In genomic region chr10:73881221-73881919, GRCh38 we compare ENCODE assay signal across 21 cellular contexts. TPM values are rescaled to one million over a fixed set of nuclear protein-coding genes. Genes with fewer than 3 reads are reported as not detected.
DNase-seq lines count a peak whose midpoint lies in the region; FAIRE-seq and TF ChIP-seq lines count a peak whose summit lies in the region.
"Had no signal": no experiment of that assay in that cellular context is flagged by ENCODE, and none has a peak within 500 bp of the region (broad histone marks: within the 10 kb centered on the region; RNA-seq: fewer than 3 reads in every experiment).

No MANE protein-coding gene starts in this region.

- H2BK120ac ChIP-seq in H1 (replicated peaks; ENCODE audit: low read depth, low read length) (no peak overlapping the region), neuronal stem cell (ENCODE audit: low read depth, low read length) (no peak overlapping the region)

- H2BK15ac ChIP-seq in H1 (ENCODE audit: low read length) (0 out of 2 replicates have a peak overlapping the region, but pooled peaks have one; percentile 13), neuronal stem cell (ENCODE audit: low read length) (no peak overlapping the region)

- H4K91ac ChIP-seq in H1 (replicated peaks; ENCODE audit: insufficient read length, low read length) (no peak overlapping the region), neuronal stem cell (ENCODE audit: low read depth, low read length, poor library complexity) (no peak overlapping the region)

- H3K4ac ChIP-seq in H1 (replicated peaks; ENCODE audit: insufficient read length, low read depth, low read length): no peak overlapping the region
- no peak overlapping the region for H3K4ac ChIP-seq in neuronal stem cell (ENCODE audit: low read length)

- peaks cover under 1% of the 10 kb centered on the region for H3K27me3 Mint-ChIP-seq in mesothelial cell of epicardium (ENCODE audit: low read depth)

- no peak overlapping the region for H3K27ac ChIP-seq in GM23248
- no peak overlapping the region for H3K27ac ChIP-seq in H1 (ENCODE audit: low read depth, low read length)
- H3K27ac ChIP-seq in neuronal stem cell (replicated peaks; ENCODE audit: low read length): no peak overlapping the region
- H3K27ac ChIP-seq in breast epithelium: no peak overlapping the region

- H2AFZ ChIP-seq in GM23248 (no peak overlapping the region), H1 (ENCODE audit: low read length) (no peak overlapping the region), neuronal stem cell (ENCODE audit: low read length) (no peak overlapping the region)

- H3K9me3 ChIP-seq in GM23248 (ENCODE audit: low read depth): no peaks in the 10 kb centered on the region
- no peaks in the 10 kb centered on the region for H3K9me3 ChIP-seq in H1 (ENCODE audit: insufficient read depth in 2 of 2, low read depth in 1 of 2, low read length in 1 of 2)
- H3K9me3 ChIP-seq in neuronal stem cell (replicated peaks in 1 of 2; ENCODE audit: control insufficient read depth in 2 of 2, insufficient read depth in 1 of 2, low read depth in 1 of 2, low read length in 2 of 2): no peaks in the 10 kb centered on the region
- H3K9me3 ChIP-seq in breast epithelium: no peaks in the 10 kb centered on the region
- H3K9me3 ChIP-seq: BE2C had no signal

- H3K23ac ChIP-seq in H1 (ENCODE audit: insufficient read length) (no peak overlapping the region), neuronal stem cell (ENCODE audit: low read depth, low read length, poor library complexity) (peak overlapping the region; percentile 17)

- no peaks in the 10 kb centered on the region for H3K23me2 ChIP-seq in H1 (ENCODE audit: low read depth, low read length)

- DNase-seq in GM23248 (peak; percentile 54), M059J (ENCODE audit: low read depth) (peak; percentile 49), H1 (ENCODE audit: low read depth in 1 of 2, low spot score in 2 of 2) (no peak), neuronal stem cell (ENCODE audit: low spot score) (no peak), NCI-H187 treated with DMSO at 0.1 percent for 48 hours (lab: John Stamatoyannopoulos, UW) (no peak), breast epithelium (ENCODE audit: low spot score in 2 of 2) (no peak), mesothelial cell of epicardium (ENCODE audit: low spot score in 2 of 2, unreplicated experiment in 2 of 2) (no peak)
- DNase-seq: BE2C; DMS79; H7; Kasumi-1; MM.1S; NCI-H1092 treated with DMSO at 0.1 percent for 48 hours; NCI-H1436 treated with DMSO at 0.1 percent for 48 hours; NCI-H2029; NCI-H2171; NCI-H345; NCI-H524; NCI-H774; NK-92 treated with Interleukin-12 subunit alpha and Interleukin-12 subunit beta, amount 100 ng/mL, for 24 hours had no signal

- H3K4me3 ChIP-seq in GM23248: no peak overlapping the region
- H3K4me3 ChIP-seq in H1 (ENCODE audit: extremely low read depth in 1 of 4, insufficient read depth in 2 of 4, low read depth in 3 of 4, low read length in 4 of 4): no peak overlapping the region
- H3K4me3 ChIP-seq in neuronal stem cell (ENCODE audit: low read length in 2 of 2): no peak overlapping the region
- no peak overlapping the region for H3K4me3 ChIP-seq in breast epithelium
- H3K4me3 ChIP-seq: GM12878 had no signal

- H3K9ac ChIP-seq in GM23248 (no peak overlapping the region), H1 (replicated peaks in 1 of 4; ENCODE audit: extremely low read depth in 1 of 4, low read depth in 3 of 4, low read length in 3 of 4) (no peak overlapping the region), neuronal stem cell (ENCODE audit: low read depth, low read length, poor library complexity) (no peak overlapping the region)

- TF ChIP-seq EP300 in H1 (IDR thresholded peaks at IDR 0.05; ENCODE audit: borderline replicate concordance in 1 of 2, low read depth in 2 of 2, low read length in 2 of 2): no peak

- no peak for TF ChIP-seq CTCF in H1 (IDR thresholded peaks at IDR 0.05; ENCODE audit: control extremely low read depth in 1 of 3, insufficient read depth in 1 of 3, low read depth in 1 of 3, low read length in 3 of 3)
- no peak for TF ChIP-seq CTCF in breast epithelium (IDR thresholded peaks at IDR 0.05)
- TF ChIP-seq CTCF in mesothelial cell of epicardium (IDR thresholded peaks at IDR 0.05; ENCODE audit: unreplicated experiment): no peak

- H3K79me1 ChIP-seq in H1 (ENCODE audit: low read depth, low read length) (no peaks in the 10 kb centered on the region), neuronal stem cell (ENCODE audit: low read depth, low read length) (no peaks in the 10 kb centered on the region)

- no peak overlapping the region for H3K56ac ChIP-seq in H1 (replicated peaks; ENCODE audit: insufficient read length, low read depth, low read length)

- no peak overlapping the region for H3K27ac Mint-ChIP-seq in mesothelial cell of epicardium

- no peak overlapping the region for H2BK20ac ChIP-seq in H1 (ENCODE audit: low read length)

- intact Hi-C loops in breast epithelium (cut with DNase I; ENCODE audit: low total_unique reads): loop anchor here (10.0 kb wide), 1 partner anchor 63 kb away; no protein-coding TSS in a partner anchor

- H2BK12ac ChIP-seq in H1 (ENCODE audit: low read depth, low read length): no peak overlapping the region
- no peak overlapping the region for H2BK12ac ChIP-seq in neuronal stem cell (ENCODE audit: low read length)

- H3K4me2 ChIP-seq in GM23248 (ENCODE audit: unreplicated experiment): no peak overlapping the region
- H3K4me2 ChIP-seq in H1 (ENCODE audit: insufficient read depth in 1 of 2, low read depth in 2 of 2, low read length in 2 of 2): no peak overlapping the region
- no peak overlapping the region for H3K4me2 ChIP-seq in neuronal stem cell (ENCODE audit: insufficient read depth, low read length, poor library complexity, severe bottlenecking)

- H4K5ac ChIP-seq in H1 (ENCODE audit: insufficient read length, low read depth, low read length): no peak overlapping the region

- CTCF ChIA-PET in H1 (lab: Charles Lee; ENCODE audit: partially characterized antibody): interaction anchor here (0.9 to 27.0 kb wide), 10 partner anchors 8 to 146 kb away, joined by 3 to 681 read pairs (median 12); no protein-coding TSS in a partner anchor

- no peaks in the 10 kb centered on the region for H4K20me1 ChIP-seq in GM23248 (ENCODE audit: insufficient read depth)
- no peaks in the 10 kb centered on the region for H4K20me1 ChIP-seq in H1 (replicated peaks in 1 of 2; ENCODE audit: control insufficient read depth in 1 of 2, insufficient read depth in 2 of 2, low read length in 2 of 2)

- H3K9me2 ChIP-seq in GM23248 (ENCODE audit: insufficient read depth): no peaks in the 10 kb centered on the region

- peaks cover 11% of the 10 kb centered on the region for H3K4me1 Mint-ChIP-seq in mesothelial cell of epicardium

- no peak for TF ChIP-seq RAD21 in H1 (IDR thresholded peaks at IDR 0.05 in 1 of 2, conservative IDR thresholded peaks at IDR 0.05 in 1 of 2; ENCODE audit: low read depth in 2 of 2, low read length in 2 of 2)

- H3K18ac ChIP-seq in H1 (ENCODE audit: extremely low read depth, low read length) (no peak overlapping the region), neuronal stem cell (ENCODE audit: low read length) (no peak overlapping the region)

- H3K36me3 ChIP-seq in GM23248 (ENCODE audit: low read depth): no peaks in the 10 kb centered on the region
- H3K36me3 ChIP-seq in H1 (ENCODE audit: control insufficient read depth in 2 of 4, insufficient read depth in 4 of 4, low read length in 3 of 4): no peaks in the 10 kb centered on the region
- no peaks in the 10 kb centered on the region for H3K36me3 ChIP-seq in neuronal stem cell (replicated peaks in 1 of 2; ENCODE audit: control insufficient read depth in 2 of 2, insufficient read depth in 2 of 2, low read length in 2 of 2)
- no peaks in the 10 kb centered on the region for H3K36me3 ChIP-seq in breast epithelium
- H3K36me3 ChIP-seq: BE2C had no signal

- H3F3A ChIP-seq in GM23248 (ENCODE audit: insufficient read depth): peaks cover 2% of the 10 kb centered on the region; the same call in 1 of the 2 replicates

- H3K9me3 Mint-ChIP-seq in mesothelial cell of epicardium: no peaks in the 10 kb centered on the region

- no peak overlapping the region for H2AK5ac ChIP-seq in H1 (ENCODE audit: low read depth, low read length)
- no peak overlapping the region for H2AK5ac ChIP-seq in neuronal stem cell (ENCODE audit: low read depth, low read length)

- WGBS in GM23248 (ENCODE audit: low coverage in 1 of 2, low lambda C conversion rate in 2 of 2, missing lambda C conversion rate in 2 of 2), 2 experiments: 93 to 94% methylated on average over 3 of the region's 3 CpGs
- 81% methylated on average over 3 of the region's 3 CpGs; no CpG with 5 or more reads in 1 of the 2 experiments for WGBS in H1 (ENCODE audit: extremely low coverage in 1 of 2, insufficient coverage in 1 of 2, insufficient read length in 1 of 2, insufficient replicate concordance in 2 of 2, low coverage in 1 of 2, low lambda C conversion rate in 2 of 2, missing lambda C conversion rate in 1 of 2), 2 experiments
- no CpG with 5 or more reads among the region's 3 CpGs for WGBS in neuronal stem cell (ENCODE audit: extremely low coverage in 2 of 2, insufficient read length in 2 of 2, insufficient replicate concordance in 1 of 2), 2 donors

- in situ Hi-C loops in GM23248 (cut with MboI): loop anchor here (5.0 to 25.0 kb wide), 2 partner anchors 56 to 206 kb away; no protein-coding TSS in a partner anchor

- no peaks in the 10 kb centered on the region for H3K36me3 Mint-ChIP-seq in mesothelial cell of epicardium

- FAIRE-seq in H1 (lab: Jason Lieb, UNC): no peak
- FAIRE-seq: GM12878 had no signal

- H3K4me1 ChIP-seq in GM23248 (ENCODE audit: insufficient read depth) (peaks cover 6% of the 10 kb centered on the region), H1 (replicated peaks in 1 of 4; ENCODE audit: control insufficient read depth in 3 of 4, insufficient read depth in 4 of 4, low read length in 3 of 4) (peaks cover under 1 to 3% (median 2%) of the 10 kb centered on the region in 4 experiments; a peak in 4 of 7 replicates), neuronal stem cell (ENCODE audit: control insufficient read depth in 2 of 2, insufficient read depth in 1 of 2, low read depth in 1 of 2, low read length in 2 of 2) (peaks cover 0 to 2% of the 10 kb centered on the region in 2 donors), breast epithelium (peaks cover 2 to 4% of the 10 kb centered on the region in 2 donors)

- POLR2A ChIA-PET in H1 (lab: Charles Lee; ENCODE audit: partially characterized antibody): no interaction called here

- no peaks in the 10 kb centered on the region for H3K27me3 ChIP-seq in GM23248 (replicated peaks; ENCODE audit: insufficient read depth)
- no peaks in the 10 kb centered on the region for H3K27me3 ChIP-seq in H1 (replicated peaks in 1 of 4; ENCODE audit: control insufficient read depth in 3 of 4, extremely low read depth in 1 of 4, insufficient read depth in 3 of 4, low read length in 3 of 4)
- H3K27me3 ChIP-seq in neuronal stem cell (ENCODE audit: control insufficient read depth in 3 of 3, insufficient read depth in 3 of 3, low read depth in 1 of 3, low read length in 3 of 3): peaks cover 0 to 31% (median 0%) of the 10 kb centered on the region in 3 experiments
- no peaks in the 10 kb centered on the region for H3K27me3 ChIP-seq in breast epithelium
- H3K27me3 ChIP-seq: BE2C had no signal

- H3K79me2 ChIP-seq in GM23248 (ENCODE audit: insufficient read depth) (no peaks in the 10 kb centered on the region), H1 (ENCODE audit: control insufficient read depth in 1 of 2, insufficient read depth in 2 of 2, low read length in 2 of 2) (no peaks in the 10 kb centered on the region)

- TF ChIP-seq POLR2A in H1 (IDR thresholded peaks at IDR 0.05; ENCODE audit: control extremely low read depth in 1 of 2, low read depth in 2 of 2, low read length in 2 of 2) (no peak), breast epithelium (IDR thresholded peaks at IDR 0.05) (no peak)

- H2BK5ac ChIP-seq in H1 (ENCODE audit: low read depth, low read length) (no peak overlapping the region), neuronal stem cell (ENCODE audit: low read length) (no peak overlapping the region)

- no peak overlapping the region for H3K4me3 Mint-ChIP-seq in mesothelial cell of epicardium

- H4K8ac ChIP-seq in H1 (ENCODE audit: extremely low read depth, insufficient read depth, low read length) (no peak overlapping the region), neuronal stem cell (ENCODE audit: low read depth, low read length) (no peak overlapping the region)

- H3K14ac ChIP-seq in H1 (ENCODE audit: insufficient read length): no peak overlapping the region
- H3K14ac ChIP-seq in neuronal stem cell (ENCODE audit: low read length): no peak overlapping the region

RNA-seq across cellular contexts. Expression of gene CAMK2G, which starts 7.0 kb away (rescaled TPM):
- total RNA-seq in GM23248 (2014; rRNA removed; shearing (Covaris generic)): 25.7 and 29.1 TPM in 2 replicates
- polyA plus RNA-seq in GM23248 (2016; fragmentation: Nextera tagmentation; extraction: Ambion mirVana) (24.3 and 28.2 TPM in 2 replicates), H1 (2011; rRNA removed) (28.9 and 31.9 TPM in 2 replicates)
- total RNA-seq in M059J (2014; rRNA removed; shearing (Covaris generic)): 29.3 and 42.2 TPM in 2 replicates
- 29.9 and 31.7 TPM in 2 replicates for total RNA-seq in H1 (2021; fragmentation: NEBNext Ultra II Directional; extraction: Animal tissue kit (Norgen Biotek cat#: 25700))
- 37.7 TPM for polyA plus RNA-seq in H1 (2011; cell fraction: cytosol; rRNA removed)
- 77.7 TPM for polyA plus RNA-seq in H1 (2011; cell fraction: nucleus; rRNA removed)
- polyA plus RNA-seq in H1 (2012, experiment 1 of 2): 31.3 to 38.7 TPM (median 34.5 TPM) in 4 replicates
- 22.7 TPM for polyA plus RNA-seq in H1 (2012, experiment 2 of 2)
- polyA plus RNA-seq in H1 (2013, experiment 1 of 2): 23.2 TPM
- 21.7 TPM for polyA plus RNA-seq in H1 (2013, experiment 2 of 2)
- polyA minus RNA-seq in H1 (2011; rRNA and poly(A)+ RNA removed): 38.9 and 49.0 TPM in 2 replicates
- 20.9 TPM for polyA minus RNA-seq in H1 (2011; cell fraction: cytosol; rRNA and poly(A)+ RNA removed)
- 32.5 TPM for polyA minus RNA-seq in H1 (2011; cell fraction: nucleus; rRNA and poly(A)+ RNA removed)
- 30.5 TPM for polyA plus RNA-seq in neuronal stem cell (2013, experiment 1 of 2)
- 31.7 TPM for polyA plus RNA-seq in neuronal stem cell (2013, experiment 2 of 2)
- total RNA-seq in breast epithelium (10 to 100 TPM; 22.6 to 28.0 (median 27.2) TPM), mesothelial cell of epicardium (27.3 to 28.3 TPM (median 27.8 TPM) in 3 replicates)

RNA-seq across cellular contexts. Expression of gene PLAU, which starts 29.6 kb away (rescaled TPM):
- 13.3 and 13.8 TPM in 2 replicates for total RNA-seq in GM23248 (2014; rRNA removed; shearing (Covaris generic))
- polyA plus RNA-seq in GM23248 (2016; fragmentation: Nextera tagmentation; extraction: Ambion mirVana) (26.0 and 26.1 TPM in 2 replicates), H1 (2011; rRNA removed) (15.8 and 16.2 TPM in 2 replicates)
- 264 and 272 TPM in 2 replicates for total RNA-seq in M059J (2014; rRNA removed; shearing (Covaris generic))
- 23.8 and 26.1 TPM in 2 replicates for total RNA-seq in H1 (2021; fragmentation: NEBNext Ultra II Directional; extraction: Animal tissue kit (Norgen Biotek cat#: 25700))
- polyA plus RNA-seq in H1 (2011; cell fraction: cytosol; rRNA removed): 19.5 TPM
- 21.1 TPM for polyA plus RNA-seq in H1 (2011; cell fraction: nucleus; rRNA removed)
- 19.7 to 29.1 TPM (median 26.3 TPM) in 4 replicates for polyA plus RNA-seq in H1 (2012, experiment 1 of 2)
- polyA plus RNA-seq in H1 (2012, experiment 2 of 2): 23.8 TPM
- polyA plus RNA-seq in H1 (2013, experiment 1 of 2): 30.9 TPM
- polyA plus RNA-seq in H1 (2013, experiment 2 of 2): 32.5 TPM
- polyA minus RNA-seq in H1 (2011; rRNA and poly(A)+ RNA removed): 9.7 and 10.8 TPM in 2 replicates
- 6.0 TPM for polyA minus RNA-seq in H1 (2011; cell fraction: cytosol; rRNA and poly(A)+ RNA removed)
- 4.4 TPM for polyA minus RNA-seq in H1 (2011; cell fraction: nucleus; rRNA and poly(A)+ RNA removed)
- polyA plus RNA-seq in neuronal stem cell (2013, experiment 1 of 2): 8.0 TPM
- 7.7 TPM for polyA plus RNA-seq in neuronal stem cell (2013, experiment 2 of 2)
- total RNA-seq in breast epithelium (10 to 100 TPM in 1 of 3 donors, 1 to 10 TPM in 2; 4.2 to 11.0 (median 5.2) TPM), mesothelial cell of epicardium (3.4 to 5.1 TPM (median 4.7 TPM) in 3 replicates)

Comparison
In these comparisons a context has a peak if more than half of its experiments do, and no peak if none do; other contexts are left out.
1. DNase-seq: peak in GM23248 (single experiment) and M059J (single experiment); none in H1 (0 of 2), neuronal stem cell (single experiment), NCI-H187 treated with DMSO at 0.1 percent for 48 hours (single experiment), breast epithelium (0 of 2) and mesothelial cell of epicardium (0 of 2).